Comparison of ENCODE assay signal across 19 cellular contexts in genomic region chr12:69002969-69003368, GRCh38.
"Had no signal": no experiment of that assay in that cellular context is flagged by ENCODE, and none has a peak within 500 bp of the region (broad histone marks: within the 10 kb centered on the region; RNA-seq: fewer than 3 reads in every experiment).

No MANE protein-coding gene starts in this region.

- H3K9me3 ChIP-seq: gastrocnemius medialis, ovary, thoracic aorta, vagina had no signal

- ATAC-seq: gastrocnemius medialis; left lung; natural killer cell; psoas muscle; right cardiac atrium; stimulated activated effector memory CD8-positive, alpha-beta T cell treated with anti-CD3 and anti-CD28 coated beads, Interleukin-12 subunit alpha, Interleukin-12 subunit beta, amount 100 ng/mL, for 72 hours had no signal

- H3K27me3 ChIP-seq: dorsolateral prefrontal cortex, gastrocnemius medialis, left lung, ovary, sigmoid colon, tibial nerve, vagina had no signal

- H3K36me3 ChIP-seq: gastrocnemius medialis, left lung, ovary, sigmoid colon, thoracic aorta, tibial nerve, vagina had no signal

- H3K4me3 ChIP-seq: dorsolateral prefrontal cortex, gastrocnemius medialis, left lung, ovary, psoas muscle, sigmoid colon, thoracic aorta, tibial nerve, vagina had no signal

- H3K27ac ChIP-seq: dorsolateral prefrontal cortex, gastrocnemius medialis, left lung, ovary, psoas muscle, sigmoid colon, thoracic aorta, tibial nerve, vagina had no signal

- DNase-seq: dorsolateral prefrontal cortex; effector CD4-positive, alpha-beta T cell; gastrocnemius medialis; head of caudate nucleus; left lung; mesenchymal stem cell; natural killer cell; occipital lobe; ovary; posterior cingulate gyrus; psoas muscle; right cardiac atrium; sigmoid colon; stimulated activated CD4-positive, alpha-beta T cell treated with anti-CD3 and anti-CD28 coated beads, Interleukin-2, amount 100 ng/mL, for 24 hours; stimulated activated CD4-positive, alpha-beta T cell treated with anti-CD3 and anti-CD28 coated beads, Interleukin-4, amount 100 ng/mL, for 24 hours had no signal

- H3K4me1 ChIP-seq: gastrocnemius medialis, psoas muscle had no signal
